ENCODE assay signal across 13 cellular contexts in genomic region chr11:90737328-90738050, GRCh38.
"Had no signal": no experiment of that assay in that cellular context is flagged by ENCODE, and none has a peak within 500 bp of the region (broad histone marks: within the 10 kb centered on the region; RNA-seq: fewer than 3 reads in every experiment).

No MANE protein-coding gene starts in this region.

- H3K27me3 ChIP-seq: hepatocyte, right lobe of liver had no signal

- H3K4me2 ChIP-seq: hepatocyte had no signal

- H3K27ac ChIP-seq: hepatocyte, right lobe of liver had no signal

- DNase-seq: activated CD4-positive, alpha-beta T cell treated with anti-CD3 and anti-CD28 coated beads for 1 hour; activated CD4-positive, alpha-beta T cell treated with anti-CD3 and anti-CD28 coated beads, Interleukin-2, amount 50 U/mL, for 48 hours; activated naive CD4-positive, alpha-beta T cell treated with anti-CD3 and anti-CD28 coated beads for 36 hours; activated naive CD8-positive, alpha-beta T cell treated with anti-CD3 and anti-CD28 coated beads, Interleukin-2, amount 50 U/mL, for 24 hours; kidney; left ventricle myocardium superior; mesendoderm; natural killer cell; occipital lobe; right lobe of liver; stimulated activated CD4-positive, alpha-beta T cell treated with anti-CD3 and anti-CD28 coated beads, Interleukin-1b, Interleukin-23, amount 100 ng/mL, for 48 hours had no signal

- H3K79me2 ChIP-seq: hepatocyte had no signal

- H3K36me3 ChIP-seq: right lobe of liver had no signal

- H3K4me3 ChIP-seq: hepatocyte, right lobe of liver had no signal

- ATAC-seq: activated naive CD8-positive, alpha-beta T cell treated with anti-CD3 and anti-CD28 coated beads, Interleukin-2, amount 50 U/mL, for 24 hours; esophagus mucosa; left ventricle myocardium superior; natural killer cell had no signal

- H2AFZ ChIP-seq: hepatocyte had no signal

- H3K9me3 ChIP-seq: right lobe of liver had no signal
